ENCODE assay signal across 15 cellular contexts in the genomic region with DNA sequence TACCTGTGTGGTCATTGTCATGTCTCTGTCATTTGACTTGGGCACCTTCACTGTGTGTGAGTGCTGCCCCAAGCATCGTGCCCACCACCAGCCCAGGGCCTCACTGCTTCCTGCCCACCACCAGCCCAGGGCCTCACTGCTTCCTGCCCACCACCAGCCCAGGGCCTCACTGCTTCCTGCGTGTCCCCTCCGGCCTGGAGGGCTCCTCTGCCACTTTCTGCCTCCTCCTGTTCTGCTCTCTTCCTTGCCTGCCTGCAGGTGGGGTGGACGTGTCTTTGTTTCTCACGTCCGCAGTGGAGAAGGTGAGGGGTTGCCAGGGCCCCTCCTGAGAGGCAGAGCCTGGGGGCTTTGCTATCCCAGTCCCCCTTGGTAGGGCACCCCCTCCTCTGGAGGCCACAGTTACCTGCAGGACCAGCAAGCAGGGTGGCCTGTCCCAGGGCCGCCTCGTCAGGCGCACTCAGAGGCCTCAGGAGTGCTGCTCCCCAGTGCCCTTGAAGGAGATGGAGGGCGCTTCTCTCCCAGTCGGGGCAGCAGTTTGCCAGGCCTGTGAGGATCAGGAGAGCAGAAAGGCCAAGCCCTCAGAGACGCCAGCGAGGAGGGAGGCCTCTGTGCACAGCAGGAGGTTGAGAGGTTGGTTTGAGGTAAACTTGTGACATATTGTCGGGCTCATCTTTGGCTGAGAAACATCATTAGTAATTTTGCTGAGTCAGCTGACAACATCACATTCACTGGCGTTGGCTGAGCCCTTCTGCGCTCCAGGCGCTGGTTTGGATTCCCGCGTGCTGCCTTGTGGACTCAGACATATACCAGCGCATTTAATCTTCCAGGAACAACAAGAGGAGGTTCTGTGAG.
A peak's percentile ranks its signal among the peaks of the same experiment; 100 is the strongest.
DNase-seq lines count a peak whose midpoint lies in the region; ATAC-seq, FAIRE-seq and TF ChIP-seq lines count a peak whose summit lies in the region.
"Had no signal": no experiment of that assay in that cellular context is flagged by ENCODE, and none has a peak within 500 bp of the region (broad histone marks: within the 10 kb centered on the region; RNA-seq: fewer than 3 reads in every experiment).

No MANE protein-coding gene starts in this region.

- H3K56ac ChIP-seq in IMR-90 (ENCODE audit: extremely low read depth, insufficient read depth, low read length): no peak overlapping the region

- DNase-seq in AG10803 (ENCODE audit: low read depth) (peak; percentile 3), IMR-90 (no peak), astrocyte (ENCODE audit: low read depth) (no peak), substantia nigra (lab: John Stamatoyannopoulos, UW) (no peak), NCI-H1436 (lab: John Stamatoyannopoulos, UW) (no peak)
- DNase-seq: activated gamma-delta T cell treated with Interleukin-2 at 50 U/mL for 16 hours, left cardiac atrium, NCI-H1105 treated with DMSO at 0.1 percent for 48 hours, NCI-H774, RPMI8226 had no signal

- H3K4me3 ChIP-seq in AG10803 (ENCODE audit: low read length) (no peak overlapping the region), IMR-90 (ENCODE audit: insufficient read depth, low read depth, low read length) (no peak overlapping the region), astrocyte (ENCODE audit: insufficient read depth, low read depth, low read length) (no peak overlapping the region)
- H3K4me3 ChIP-seq: upper lobe of left lung had no signal

- no peak for TF ChIP-seq RAD21 in IMR-90 (IDR thresholded peaks at IDR 0.05; ENCODE audit: low read length)

- H4K5ac ChIP-seq in IMR-90 (ENCODE audit: low read depth, low read length): no peak overlapping the region

- H3K4ac ChIP-seq in IMR-90 (ENCODE audit: low read depth, low read length): no peak overlapping the region

- no peaks in the 10 kb centered on the region; a peak in 1 of 4 replicates for H3K79me1 ChIP-seq in IMR-90 (ENCODE audit: low read depth in 1 of 2, low read length in 2 of 2)

- H2AK9ac ChIP-seq in IMR-90 (replicated peaks; ENCODE audit: low read depth, low read length, poor library complexity): peak overlapping the region; percentile 38

- peaks cover 10% of the 10 kb centered on the region for H3K4me1 Mint-ChIP-seq in astrocyte (ENCODE audit: low read depth, unreplicated experiment)
- H3K4me1 Mint-ChIP-seq in nephron: peaks cover 27% of the 10 kb centered on the region

- H4K8ac ChIP-seq in IMR-90 (ENCODE audit: low read depth in 2 of 2, low read length in 2 of 2): no peak overlapping the region

- no peak overlapping the region for H2AFZ ChIP-seq in IMR-90 (replicated peaks; ENCODE audit: low read length, poor library complexity)
- H2AFZ ChIP-seq in astrocyte (ENCODE audit: low read depth, low read length): no peak overlapping the region

- H3K36me3 Mint-ChIP-seq in astrocyte (ENCODE audit: low read depth, unreplicated experiment): peaks cover 14% of the 10 kb centered on the region
- no peaks in the 10 kb centered on the region for H3K36me3 Mint-ChIP-seq in nephron (ENCODE audit: low read depth)

- no peak for TF ChIP-seq POLR2A in IMR-90 (IDR thresholded peaks at IDR 0.05; ENCODE audit: low read depth, low read length)

- H4K20me1 ChIP-seq in IMR-90 (ENCODE audit: insufficient read depth, low read length): no peaks in the 10 kb centered on the region; the same call in 1 of the 2 replicates
- peaks cover 13% of the 10 kb centered on the region for H4K20me1 ChIP-seq in astrocyte (ENCODE audit: insufficient read depth, low read length)

- 0 out of 2 replicates have a peak overlapping the region, but pooled peaks have one; percentile 11 for H3K4me2 ChIP-seq in IMR-90 (ENCODE audit: low read depth, low read length)
- peak overlapping the region; percentile 55 for H3K4me2 ChIP-seq in astrocyte (ENCODE audit: low read length)

- H3K27me3 ChIP-seq in IMR-90 (ENCODE audit: control insufficient read depth, insufficient read depth, low read length) (no peaks in the 10 kb centered on the region), astrocyte (ENCODE audit: insufficient read depth, low read length) (no peaks in the 10 kb centered on the region)
- H3K27me3 ChIP-seq: upper lobe of left lung had no signal

- H3K9me3 Mint-ChIP-seq in astrocyte (ENCODE audit: unreplicated experiment) (no peaks in the 10 kb centered on the region), nephron (no peaks in the 10 kb centered on the region)
- H3K9me3 Mint-ChIP-seq: T-helper 2 cell treated with Interferon-gamma antibody and Interleukin-4, amounts not matched to agents 5 μg/mL and 100 μg/mL, for 36 hours had no signal

- H2BK5ac ChIP-seq in IMR-90 (ENCODE audit: low read depth, low read length, poor library complexity, severe bottlenecking): no peak overlapping the region

- peaks cover 4% of the 10 kb centered on the region for H3K4me1 ChIP-seq in IMR-90 (ENCODE audit: control insufficient read depth, insufficient read depth, low read length)
- H3K4me1 ChIP-seq in astrocyte (ENCODE audit: insufficient read depth, low read length): peaks cover 15% of the 10 kb centered on the region
- H3K4me1 ChIP-seq: upper lobe of left lung had no signal

- H2AK5ac ChIP-seq in IMR-90 (ENCODE audit: low read depth, low read length): no peak overlapping the region

- H3K9me3 ChIP-seq in IMR-90 (ENCODE audit: control insufficient read depth, insufficient read depth, low read length) (no peaks in the 10 kb centered on the region), astrocyte (ENCODE audit: insufficient read depth, low read depth, low read length) (no peaks in the 10 kb centered on the region)
- H3K9me3 ChIP-seq: upper lobe of left lung had no signal

- H3K27ac Mint-ChIP-seq in astrocyte (ENCODE audit: unreplicated experiment) (peak overlapping the region; percentile 50), nephron (peak overlapping the region in 2 of 3 experiments; percentile 74 to 77)
- H3K27ac Mint-ChIP-seq: T-helper 2 cell treated with Interferon-gamma antibody and Interleukin-4, amounts not matched to agents 5 μg/mL and 100 μg/mL, for 36 hours had no signal

- no peak for FAIRE-seq in astrocyte (lab: Jason Lieb, UNC)

- intact Hi-C loops in IMR-90 (cut with micrococcal nuclease): no loop called here

- ATAC-seq in IMR-90 (ENCODE audit: low read depth) (peak; percentile 43), GM18867 (IDR thresholded peaks at IDR 0.05; ENCODE audit: unreplicated experiment) (no peak)
- ATAC-seq: left cardiac atrium had no signal

- H3K36me3 ChIP-seq in IMR-90 (ENCODE audit: control insufficient read depth, insufficient read depth, low read length) (no peaks in the 10 kb centered on the region), astrocyte (ENCODE audit: insufficient read depth, low read length) (no peaks in the 10 kb centered on the region)

- peaks cover 14% of the 10 kb centered on the region for H3K9me1 ChIP-seq in IMR-90 (ENCODE audit: insufficient read depth, low read length)

- WGBS in IMR-90 (ENCODE audit: extremely low coverage in 2 of 2, insufficient read length in 1 of 2), 2 experiments: 73% methylated on average over 4 of the region's 20 CpGs; no CpG with 5 or more reads in 1 of the 2 experiments

- no TSS peak for BruUV-seq in IMR-90 (replicated peaks; lab: Mats Ljungman, UMichigan)

- dilution Hi-C loops in IMR-90 (cut with HindIII; ENCODE audit: low sequenced_read_pairs, unreplicated experiment): no loop called here

- 0 out of 2 replicates have a peak overlapping the region, but pooled peaks have one; percentile 24 for H3K14ac ChIP-seq in IMR-90 (replicated peaks; ENCODE audit: low read depth, low read length)

- no peak overlapping the region for H4K91ac ChIP-seq in IMR-90 (ENCODE audit: insufficient read depth, low read depth, low read length)

- no peak overlapping the region for H3K9ac ChIP-seq in IMR-90 (ENCODE audit: low read depth, low read length)
- H3K9ac ChIP-seq in astrocyte (ENCODE audit: low read length): peak overlapping the region; percentile 34

- POLR2A ChIA-PET in IMR-90 (lab: Charles Lee; ENCODE audit: unreplicated experiment): no interaction called here

- no peak overlapping the region for H2BK15ac ChIP-seq in IMR-90 (ENCODE audit: low read depth, low read length)

- H2BK120ac ChIP-seq in IMR-90 (ENCODE audit: low read depth, low read length): no peak overlapping the region

- TF ChIP-seq CTCF in AG10803 (conservative IDR thresholded peaks at IDR 0.05; ENCODE audit: low read length) (no peak), IMR-90 (conservative IDR thresholded peaks at IDR 0.05; ENCODE audit: low read depth, low read length) (no peak), astrocyte (IDR thresholded peaks at IDR 0.05; ENCODE audit: insufficient read depth, low read depth, low read length) (no peak), nephron (IDR thresholded peaks at IDR 0.05; ENCODE audit: unreplicated experiment in 3 of 3) (no peak)

- no peak overlapping the region for H3K18ac ChIP-seq in IMR-90 (ENCODE audit: low read depth, low read length)

- no peak overlapping the region for H3K4me3 Mint-ChIP-seq in astrocyte (ENCODE audit: unreplicated experiment)
- H3K4me3 Mint-ChIP-seq in nephron: no peak overlapping the region
- H3K4me3 Mint-ChIP-seq: T-helper 2 cell treated with Interferon-gamma antibody and Interleukin-4, amounts not matched to agents 5 μg/mL and 100 μg/mL, for 36 hours had no signal

- H3K23ac ChIP-seq in IMR-90 (ENCODE audit: low read depth, low read length): no peak overlapping the region

- no peaks in the 10 kb centered on the region for H3K79me2 ChIP-seq in astrocyte (ENCODE audit: insufficient read depth, low read length)

- H3K27me3 Mint-ChIP-seq in astrocyte (ENCODE audit: low read depth, unreplicated experiment) (no peaks in the 10 kb centered on the region), nephron (ENCODE audit: low read depth) (peaks cover 5% of the 10 kb centered on the region)

- in situ Hi-C loops in IMR-90 (cut with MboI; ENCODE audit: low sequenced_read_pairs): no loop called here

- H3K27ac ChIP-seq in IMR-90 (ENCODE audit: insufficient read depth, low read length) (no peak overlapping the region), astrocyte (ENCODE audit: low read depth, low read length) (peak overlapping the region; percentile 11), substantia nigra (ENCODE audit: low read depth, low read length, poor library complexity, severe bottlenecking) (no peak overlapping the region)
- H3K27ac ChIP-seq: C4-2B, upper lobe of left lung had no signal

- H2BK20ac ChIP-seq in IMR-90 (ENCODE audit: low read depth, low read length): no peak overlapping the region

- CTCF ChIA-PET in IMR-90 (lab: Yijun Ruan, JAX): no interaction called here

TF ChIP-seq in IMR-90, 13 proteins besides CTCF, POLR2A, EP300 and RAD21 (continues in another document):
- TF ChIP-seq RCOR1 (IDR thresholded peaks at IDR 0.05; ENCODE audit: insufficient replicate concordance, low read length): no peak
- TF ChIP-seq, protein P1, sequence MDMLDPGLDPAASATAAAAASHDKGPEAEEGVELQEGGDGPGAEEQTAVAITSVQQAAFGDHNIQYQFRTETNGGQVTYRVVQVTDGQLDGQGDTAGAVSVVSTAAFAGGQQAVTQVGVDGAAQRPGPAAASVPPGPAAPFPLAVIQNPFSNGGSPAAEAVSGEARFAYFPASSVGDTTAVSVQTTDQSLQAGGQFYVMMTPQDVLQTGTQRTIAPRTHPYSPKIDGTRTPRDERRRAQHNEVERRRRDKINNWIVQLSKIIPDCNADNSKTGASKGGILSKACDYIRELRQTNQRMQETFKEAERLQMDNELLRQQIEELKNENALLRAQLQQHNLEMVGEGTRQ (IDR thresholded peaks at IDR 0.05; ENCODE audit: low read depth, low read length): no peak
- no peak for TF ChIP-seq MXI1 (IDR thresholded peaks at IDR 0.05; ENCODE audit: borderline replicate concordance, low read depth, low read length)
- TF ChIP-seq MAFK (IDR thresholded peaks at IDR 0.05; ENCODE audit: low read depth, low read length): peak; percentile 99
